Comparison of ENCODE assay signal across 24 cellular contexts in genomic region chr5:95876782-95877181, GRCh38.
"Had no signal": no experiment of that assay in that cellular context is flagged by ENCODE, and none has a peak within 500 bp of the region (broad histone marks: within the 10 kb centered on the region; RNA-seq: fewer than 3 reads in every experiment).

No MANE protein-coding gene starts in this region.

- H3K4me1 Mint-ChIP-seq: activated B cell treated with CpG ODN at 0.5 μM for 24 hours, immature natural killer cell, nephron had no signal

- H3K4me1 ChIP-seq: esophagus muscularis mucosa, left lung, sigmoid colon, thyroid gland had no signal

- ATAC-seq: activated CD8-positive, alpha-beta memory T cell treated with anti-CD3 and anti-CD28 coated beads, Interleukin-2, amount 10 ng/mL, durations not matched to agents 7 days and 5 days; left lung; stimulated activated naive CD8-positive, alpha-beta T cell treated with anti-CD3 and anti-CD28 coated beads, Interleukin-15, Interleukin-2, amounts not matched to agents 100 U/mL and 50 U/mL, for 24 hours; T-helper 17 cell had no signal

- H2AFZ ChIP-seq: hepatocyte had no signal

- DNase-seq: activated B cell treated with CpG ODN at 0.5 μM for 24 hours; activated CD4-positive, alpha-beta memory T cell treated with anti-CD3 and anti-CD28 coated beads, Interleukin-2, amount 10 ng/mL, durations not matched to agents 7 days and 5 days; activated CD4-positive, alpha-beta T cell treated with anti-CD3 and anti-CD28 coated beads for 4 hours; activated CD8-positive, alpha-beta memory T cell treated with anti-CD3 and anti-CD28 coated beads, Interleukin-2, amount 10 ng/mL, durations not matched to agents 7 days and 5 days; central memory CD4-positive, alpha-beta T cell; effector memory CD4-positive, alpha-beta T cell; glutamatergic neuron; immature natural killer cell; kidney glomerular epithelial cell; left lung; mammary epithelial cell; occipital lobe; sigmoid colon; stimulated activated CD4-positive, alpha-beta T cell treated with anti-CD3 and anti-CD28 coated beads, Interleukin-2, amount 100 ng/mL, for 48 hours; stimulated activated naive CD8-positive, alpha-beta T cell treated with anti-CD3 and anti-CD28 coated beads, Interleukin-15, Interleukin-2, amounts not matched to agents 100 U/mL and 50 U/mL, for 24 hours; substantia nigra; SW 1271; T-helper 17 cell; thyroid gland had no signal

- H3K27me3 Mint-ChIP-seq: activated B cell treated with CpG ODN at 0.5 μM for 24 hours; activated CD4-positive, alpha-beta memory T cell treated with anti-CD3 and anti-CD28 coated beads, Interleukin-2, amount 10 ng/mL, durations not matched to agents 7 days and 5 days; activated CD8-positive, alpha-beta memory T cell treated with anti-CD3 and anti-CD28 coated beads, Interleukin-2, amount 10 ng/mL, durations not matched to agents 7 days and 5 days; T-helper 17 cell had no signal

- H3K9me3 ChIP-seq: esophagus muscularis mucosa, left lung, sigmoid colon, thyroid gland had no signal

- H3K4me3 ChIP-seq: esophagus muscularis mucosa, hepatocyte, left lung, sigmoid colon, smooth muscle cell, thyroid gland had no signal

- H3K79me2 ChIP-seq: hepatocyte had no signal

- H3K4me3 Mint-ChIP-seq: activated B cell treated with CpG ODN at 0.5 μM for 24 hours; activated CD4-positive, alpha-beta memory T cell treated with anti-CD3 and anti-CD28 coated beads, Interleukin-2, amount 10 ng/mL, durations not matched to agents 7 days and 5 days; activated CD8-positive, alpha-beta memory T cell treated with anti-CD3 and anti-CD28 coated beads, Interleukin-2, amount 10 ng/mL, durations not matched to agents 7 days and 5 days; immature natural killer cell; nephron; T-helper 17 cell had no signal

- H3K27me3 ChIP-seq: esophagus muscularis mucosa, hepatocyte, left lung, sigmoid colon, thyroid gland had no signal

- H3K27ac ChIP-seq: esophagus muscularis mucosa, hepatocyte, left lung, sigmoid colon, thyroid gland had no signal

- H3K36me3 Mint-ChIP-seq: activated naive CD4-positive, alpha-beta T cell treated with anti-CD3 and anti-CD28 coated beads, Interleukin-2, amount 50 U/mL, for 72 hours; immature natural killer cell had no signal

- H3K4me2 ChIP-seq: hepatocyte, smooth muscle cell had no signal

- H3K36me3 ChIP-seq: esophagus muscularis mucosa, left lung, sigmoid colon, thyroid gland had no signal

- H3K27ac Mint-ChIP-seq: activated B cell treated with CpG ODN at 0.5 μM for 24 hours; activated CD4-positive, alpha-beta memory T cell treated with anti-CD3 and anti-CD28 coated beads, Interleukin-2, amount 10 ng/mL, durations not matched to agents 7 days and 5 days; activated CD8-positive, alpha-beta memory T cell treated with anti-CD3 and anti-CD28 coated beads, Interleukin-2, amount 10 ng/mL, durations not matched to agents 7 days and 5 days; activated naive CD4-positive, alpha-beta T cell treated with anti-CD3 and anti-CD28 coated beads, Interleukin-2, amount 50 U/mL, for 72 hours; immature natural killer cell; nephron; T-helper 17 cell had no signal

- H3K9me3 Mint-ChIP-seq: activated B cell treated with CpG ODN at 0.5 μM for 24 hours; activated naive CD4-positive, alpha-beta T cell treated with anti-CD3 and anti-CD28 coated beads, Interleukin-2, amount 50 U/mL, for 72 hours; immature natural killer cell; nephron had no signal
